9 cellular contexts compared by ENCODE assay signal in the genomic region with DNA sequence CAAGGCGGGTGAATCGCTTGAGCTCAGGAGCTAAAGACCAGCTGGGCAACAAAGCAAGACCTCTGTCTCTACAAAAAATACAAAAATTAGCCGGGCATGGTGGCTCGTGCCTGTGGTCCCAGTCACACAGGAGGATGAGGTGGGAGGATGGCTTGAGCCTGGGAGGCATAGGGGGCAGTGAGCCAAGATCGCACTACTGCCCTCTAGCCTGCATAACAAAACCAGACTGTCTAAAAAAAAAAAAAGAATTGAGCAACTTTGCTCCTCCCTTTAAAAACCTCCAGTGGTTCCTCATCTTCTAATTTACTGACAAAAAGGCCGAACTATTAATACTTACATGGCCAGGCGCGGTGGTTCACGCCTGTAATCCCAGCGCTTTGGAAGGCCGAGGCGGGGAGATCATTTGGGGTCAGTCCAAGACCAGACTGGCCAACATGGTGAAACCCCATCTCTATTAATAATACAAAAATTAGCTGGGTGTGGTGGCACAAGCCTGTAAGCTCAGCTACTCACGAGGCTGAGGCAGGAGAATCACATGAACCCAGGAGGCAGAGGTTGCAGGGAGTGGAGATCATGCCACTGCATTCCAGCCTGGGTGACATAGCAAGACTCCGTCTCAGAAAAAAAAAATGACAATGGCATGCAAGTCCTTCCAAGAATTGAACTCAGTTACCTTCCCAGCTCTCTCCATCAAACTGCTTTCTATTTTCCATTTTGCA. TPM values are rescaled to one million over a fixed set of nuclear protein-coding genes. Genes with fewer than 3 reads are reported as not detected.
A peak's percentile ranks its signal among the peaks of the same experiment; 100 is the strongest.
DNase-seq lines count a peak whose midpoint lies in the region; TF ChIP-seq lines count a peak whose summit lies in the region.
"Had no signal": no experiment of that assay in that cellular context is flagged by ENCODE, and none has a peak within 500 bp of the region (broad histone marks: within the 10 kb centered on the region; RNA-seq: fewer than 3 reads in every experiment).

No MANE protein-coding gene starts in this region.

- peak; percentile 88 for TF ChIP-seq CTCF in 22Rv1 (IDR thresholded peaks at IDR 0.05)
- peak in 4 of 6 experiments; percentile 11 to 41 (median 26) for TF ChIP-seq CTCF in esophagus squamous epithelium (IDR thresholded peaks at IDR 0.05)
- TF ChIP-seq CTCF in osteoblast (IDR thresholded peaks at IDR 0.05; ENCODE audit: extremely low read depth, low read depth, low read length): peak; percentile 60

- H3K4me3 ChIP-seq in esophagus squamous epithelium (peak overlapping the region in 1 of 4 donors; percentile 18), osteoblast (ENCODE audit: insufficient read depth, low read length) (peak overlapping the region; percentile 39)

- H3K27ac ChIP-seq in 22Rv1 (no peak overlapping the region), esophagus squamous epithelium (peak overlapping the region; percentile 49 to 70 (median 63)), osteoblast (ENCODE audit: low read depth, low read length) (peak overlapping the region; percentile 53)

- peaks cover 98% of the 10 kb centered on the region for H3K79me2 ChIP-seq in osteoblast (ENCODE audit: insufficient read depth, low read length)

- DNase-seq in H4 (ENCODE audit: low spot score) (peak; percentile 71), SIG-M5 treated with dmso at 0.1 percent for 504 hours (lab: John Stamatoyannopoulos, UW; ENCODE audit: unreplicated experiment) (peak; percentile 91), esophagus squamous epithelium (lab: John Stamatoyannopoulos, UW) (no peak), osteoblast (ENCODE audit: insufficient read length, low spot score, missing footprints) (peak; percentile 74), SHP77 treated with DMSO at 0.1 percent for 48 hours (lab: John Stamatoyannopoulos, UW) (no peak), iPS-NIHi11 (ENCODE audit: low spot score) (no peak), NCI-H1436 (lab: John Stamatoyannopoulos, UW) (no peak)

- H3K27me3 ChIP-seq in esophagus squamous epithelium: no peaks in the 10 kb centered on the region
- no peaks in the 10 kb centered on the region for H3K27me3 ChIP-seq in osteoblast (ENCODE audit: insufficient read depth, low read length)

- H3K9me3 ChIP-seq in esophagus squamous epithelium: no peaks in the 10 kb centered on the region
- H3K9me3 ChIP-seq in osteoblast (ENCODE audit: low read depth, low read length): no peaks in the 10 kb centered on the region

- H3K36me3 ChIP-seq in esophagus squamous epithelium (peaks cover 0 to 10% (median 0%) of the 10 kb centered on the region in 3 donors), osteoblast (ENCODE audit: insufficient read depth, low read length) (peaks cover 17% of the 10 kb centered on the region)

- H4K20me1 ChIP-seq in osteoblast (ENCODE audit: insufficient read depth, low read length): peaks cover 72% of the 10 kb centered on the region

- H3K4me2 ChIP-seq in osteoblast (ENCODE audit: insufficient read depth, low read length): peak overlapping the region; percentile 64

- intact Hi-C loops in esophagus squamous epithelium (cut with DNase I): loop anchor here (5.0 kb wide), 1 partner anchor 45 kb away; no protein-coding TSS in a partner anchor

- 52 to 58% methylated on average over 12 to 14 of the region's 14 CpGs for WGBS in esophagus squamous epithelium, 2 donors

- H3K4me1 ChIP-seq in esophagus squamous epithelium (peaks cover 23 to 75% (median 32%) of the 10 kb centered on the region in 3 donors), osteoblast (ENCODE audit: insufficient read depth, low read length) (peaks cover 21% of the 10 kb centered on the region)

- no peak for TF ChIP-seq POLR2A in esophagus squamous epithelium (IDR thresholded peaks at IDR 0.05)

- no peak overlapping the region for H2AFZ ChIP-seq in osteoblast (ENCODE audit: low read length)

RNA-seq across cellular contexts. Expression of a gene that starts 4.4 kb away (rescaled TPM):
- total RNA-seq in H4 (2014; rRNA removed; shearing (Covaris generic)): 25.7 and 39.4 TPM in 2 replicates
- total RNA-seq in esophagus squamous epithelium (10 to 100 TPM; 37.0 to 64.7 (median 52.1) TPM), osteoblast (76.9 and 80.3 TPM in 2 replicates)

RNA-seq across cellular contexts. Expression of a gene that starts 41.3 kb away (rescaled TPM):
- total RNA-seq in H4 (2014; rRNA removed; shearing (Covaris generic)): not detected in 2 replicates
- total RNA-seq in esophagus squamous epithelium: not detected
- total RNA-seq in osteoblast: 0.29 TPM in 1 of 2 replicates, not detected in the other
- total RNA-seq: urinary bladder had no signal

Comparison
In these comparisons a context has a peak if more than half of its experiments do, and no peak if none do; other contexts are left out.
1. CTCF ChIP-seq: peak in every context shown above with its lines; median percentile 88 in 22Rv1; 60 in osteoblast; 26 in esophagus squamous epithelium.
2. DNase-seq: peak in H4 (single experiment), SIG-M5 treated with dmso at 0.1 percent for 504 hours (single experiment) and osteoblast (single experiment); none in esophagus squamous epithelium (single experiment), SHP77 treated with DMSO at 0.1 percent for 48 hours (single experiment), iPS-NIHi11 (single experiment) and NCI-H1436 (single experiment).